Comparison of ENCODE assay signal across 10 cellular contexts in genomic region chr16:56912746-56913703, GRCh38. TPM values are rescaled to one million over a fixed set of nuclear protein-coding genes. Genes with fewer than 3 reads are reported as not detected.
A peak's percentile ranks its signal among the peaks of the same experiment; 100 is the strongest.
DNase-seq lines count a peak whose midpoint lies in the region; ATAC-seq, FAIRE-seq and TF ChIP-seq lines count a peak whose summit lies in the region.
"Had no signal": no experiment of that assay in that cellular context is flagged by ENCODE, and none has a peak within 500 bp of the region (broad histone marks: within the 10 kb centered on the region; RNA-seq: fewer than 3 reads in every experiment).

No MANE protein-coding gene starts in this region.

- ATAC-seq in HepG2 (peak; percentile 48), right lobe of liver (no peak), GM12878 (peak; percentile 5), HG03460 (IDR thresholded peaks at IDR 0.05; ENCODE audit: unreplicated experiment) (no peak), HG02623 (IDR thresholded peaks at IDR 0.05; ENCODE audit: unreplicated experiment) (no peak), HG03342 (IDR thresholded peaks at IDR 0.05; ENCODE audit: unreplicated experiment) (no peak)

- H3K4me2 ChIP-seq in HepG2 (ENCODE audit: low read depth, low read length) (peak overlapping the region; percentile 90), GM12878 (ENCODE audit: control insufficient read depth, insufficient read depth) (peak overlapping the region; percentile 43)

- no peak for TF ChIP-seq POLR2A in HepG2 (IDR thresholded peaks at IDR 0.05; ENCODE audit: insufficient read depth in 1 of 2, low read depth in 2 of 2, low read length in 2 of 2)
- TF ChIP-seq POLR2A in right lobe of liver (IDR thresholded peaks at IDR 0.05), result no peak
- no peak for TF ChIP-seq POLR2A in GM12878 (IDR thresholded peaks at IDR 0.05; ENCODE audit: low read depth, low read length)

- peak overlapping the region; percentile 30 for H2AFZ ChIP-seq in HepG2 (ENCODE audit: low read length)
- no peak overlapping the region for H2AFZ ChIP-seq in GM12878 (ENCODE audit: control insufficient read depth, low read depth, low read length)

- DNase-seq in HepG2 (ENCODE audit: low spot score) (no peak), right lobe of liver (no peak), GM12878 (ENCODE audit: low read depth, low spot score) (no peak), myocyte (ENCODE audit: low read depth) (peak; percentile 71), NCI-H748 treated with DMSO at 0.1 percent for 48 hours (lab: John Stamatoyannopoulos, UW) (no peak)
- DNase-seq: activated CD8-positive, alpha-beta memory T cell treated with anti-CD3 and anti-CD28 coated beads for 24 hours had no signal

- peak overlapping the region; percentile 30 for H3K9ac ChIP-seq in HepG2 (ENCODE audit: insufficient read depth, low read depth, low read length)
- no peak overlapping the region for H3K9ac ChIP-seq in GM12878 (ENCODE audit: control insufficient read depth, insufficient read depth, low read length)

- FAIRE-seq in HepG2 (lab: Jason Lieb, UNC), result peak; percentile 40
- FAIRE-seq in GM12878 (lab: Jason Lieb, UNC), result no peak

- no TSS peak for BruUV-seq in HepG2 (replicated peaks; lab: Mats Ljungman, UMichigan)
- no TSS peak for BruUV-seq in GM12878 (replicated peaks; lab: Mats Ljungman, UMichigan)

- H3K79me2 ChIP-seq in HepG2 (ENCODE audit: insufficient read depth, low read length), result no peaks in the 10 kb centered on the region
- H3K79me2 ChIP-seq in GM12878 (ENCODE audit: control insufficient read depth, insufficient read depth, low read length), result no peaks in the 10 kb centered on the region

- intact Hi-C loops in HepG2 (cut with micrococcal nuclease; ENCODE audit: unreplicated experiment), result no loop called here
- intact Hi-C loops in right lobe of liver (cut with DNase I), result no loop called here
- intact Hi-C loops in GM12878 (cut with micrococcal nuclease; ENCODE audit: unreplicated experiment), result loop anchor here (1.0 kb wide), 1 partner anchor 18 kb away; no protein-coding TSS in a partner anchor

- no peak overlapping the region for H3K27ac ChIP-seq in HepG2 (ENCODE audit: extremely low read length, insufficient read depth, low read length)
- H3K27ac ChIP-seq in right lobe of liver, result no peak overlapping the region
- peak overlapping the region; percentile 34 for H3K27ac ChIP-seq in GM12878 (ENCODE audit: control insufficient read depth, insufficient read depth)

- H4K20me1 ChIP-seq in HepG2 (ENCODE audit: insufficient read depth, low read length) (no peaks in the 10 kb centered on the region), GM12878 (ENCODE audit: control insufficient read depth, insufficient read depth) (no peaks in the 10 kb centered on the region)

- 7% methylated on average over 15 of the region's 18 CpGs for WGBS in HepG2 (ENCODE audit: low lambda C conversion rate)
- WGBS in right lobe of liver (ENCODE audit: insufficient coverage, low coverage, low lambda C conversion rate, missing lambda C conversion rate), result 74% methylated on average over 10 of the region's 18 CpGs
- 67% methylated on average over 18 of the region's 18 CpGs for WGBS in GM12878 (ENCODE audit: insufficient coverage, insufficient replicate concordance, low lambda C conversion rate, missing lambda C conversion rate)

- POLR2A ChIA-PET in HepG2 (lab: Yijun Ruan, JAX) (interaction anchor here (0.6 to 4.3 kb wide), 8 partner anchors 9 to 35 kb away, joined by 3 to 57 read pairs (median 5); partner anchors contain the start of gene HERPUD1), GM12878 (lab: Charles Lee) (interaction anchor here (0.9 to 13.8 kb wide), 6 partner anchors 23 to 131 kb away, joined by 3 to 306 read pairs (median 4); partner anchors contain the start of gene HERPUD1)

- H3K9me3 ChIP-seq in HepG2 (ENCODE audit: low read length) (no peaks in the 10 kb centered on the region), right lobe of liver (no peaks in the 10 kb centered on the region), GM12878 (replicated peaks; ENCODE audit: control insufficient read depth, insufficient read depth, low read length) (no peaks in the 10 kb centered on the region)
- H3K9me3 ChIP-seq: SJSA1 had no signal

- no peaks in the 10 kb centered on the region for H3K36me3 ChIP-seq in HepG2 (replicated peaks in 1 of 2; ENCODE audit: control insufficient read depth in 1 of 2, insufficient read depth in 2 of 2, low read length in 2 of 2)
- H3K36me3 ChIP-seq in right lobe of liver, result no peaks in the 10 kb centered on the region
- H3K36me3 ChIP-seq in GM12878 (ENCODE audit: control insufficient read depth in 2 of 2, insufficient read depth in 2 of 2, low read length in 1 of 2), result no peaks in the 10 kb centered on the region
- H3K36me3 ChIP-seq: SJSA1 had no signal

- SMC1A ChIA-PET in GM12878 (lab: Charles Lee; ENCODE audit: uncharacterized antibody, unreplicated experiment), result interaction anchor here (0.6 to 6.2 kb wide), 11 partner anchors 7 to 50 kb away, joined by 3 to 26 read pairs (median 5); no protein-coding TSS in a partner anchor

- in situ Hi-C loops in HepG2 (cut with HindIII; ENCODE audit: extremely low pct_ligation_motif_present, low pct_unique_long_range_greater_than_20kb), result no loop called here
- in situ Hi-C loops in GM12878 (cut with MboI), result no loop called here

- TF ChIP-seq RAD21 in HepG2 (CRISPR knock-in tag; IDR thresholded peaks at IDR 0.05) (no peak), GM12878 (IDR thresholded peaks at IDR 0.05; ENCODE audit: insufficient read depth, low read depth, low read length) (no peak)

- CTCF ChIA-PET in HepG2 (lab: Yijun Ruan, JAX; ENCODE audit: low intra/inter-chr PET ratio, low total read pairs), result no interaction called here
- CTCF ChIA-PET in GM12878 (lab: Yijun Ruan, JAX), result interaction anchor here (0.7 to 6.2 kb wide), 7 partner anchors 18 to 96 kb away, joined by 3 to 50 read pairs (median 3); partner anchors contain the start of gene SLC12A3

- H3K4me3 ChIP-seq in HepG2 (replicated peaks in 1 of 3; ENCODE audit: insufficient read depth in 1 of 3, low read depth in 2 of 3, low read length in 3 of 3) (peak overlapping the region; percentile 34 to 68 (median 36); a peak in 5 of 6 replicates), right lobe of liver (no peak overlapping the region), GM12878 (no peak overlapping the region)
- H3K4me3 ChIP-seq: SJSA1 had no signal

- H3K27me3 ChIP-seq in HepG2 (ENCODE audit: control insufficient read depth in 1 of 2, insufficient read depth in 2 of 2, low read length in 2 of 2) (peaks cover 0 to 12% of the 10 kb centered on the region in 2 experiments; a peak in 2 of 5 replicates), right lobe of liver (no peaks in the 10 kb centered on the region), GM12878 (replicated peaks in 1 of 2; ENCODE audit: control insufficient read depth in 2 of 2, insufficient read depth in 2 of 2, low read length in 1 of 2) (no peaks in the 10 kb centered on the region)
- H3K27me3 ChIP-seq: SJSA1 had no signal

- no peak for TF ChIP-seq EP300 in HepG2 (IDR thresholded peaks at IDR 0.05; ENCODE audit: low read depth in 2 of 2, low read length in 2 of 2)
- no peak for TF ChIP-seq EP300 in HepG2 (CRISPR knock-in tag; IDR thresholded peaks at IDR 0.05; ENCODE audit: borderline replicate concordance)
- TF ChIP-seq EP300 in GM12878 (IDR thresholded peaks at IDR 0.05; ENCODE audit: borderline replicate concordance in 1 of 2, control insufficient read depth in 1 of 2, low read depth in 2 of 2, low read length in 2 of 2), result no peak; a peak in 1 of 4 replicates

- H3K4me1 ChIP-seq in HepG2 (ENCODE audit: insufficient read depth, low read length), result peaks cover 68% of the 10 kb centered on the region
- H3K4me1 ChIP-seq in right lobe of liver, result peaks cover 0 to 4% (median 0%) of the 10 kb centered on the region in 4 donors
- H3K4me1 ChIP-seq in GM12878 (ENCODE audit: control insufficient read depth, insufficient read depth, low read length), result peaks cover 54% of the 10 kb centered on the region

- RAD21 ChIA-PET in GM12878 (lab: Charles Lee; ENCODE audit: unreplicated experiment), result interaction anchor here (0.9 to 4.8 kb wide), 11 partner anchors 16 to 53 kb away, joined by 3 to 25 read pairs (median 4); partner anchors contain the start of gene HERPUD1

- TF ChIP-seq CTCF in HepG2 (CRISPR knock-in tag; IDR thresholded peaks at IDR 0.05) (no peak), right lobe of liver (IDR thresholded peaks at IDR 0.05) (no peak), GM12878 (IDR thresholded peaks at IDR 0.05 in 2 of 3, conservative IDR thresholded peaks at IDR 0.05 in 1 of 3; ENCODE audit: control insufficient read depth in 2 of 3, extremely low read depth in 1 of 3, insufficient read depth in 1 of 3, low read depth in 3 of 3, low read length in 3 of 3) (no peak)

RNA-seq across cellular contexts. Expression of gene HERPUD1, which starts 18.9 kb away (rescaled TPM):
- total RNA-seq in HepG2 (2016; rRNA removed; fragmentation: Illumina TruSeq; extraction: Trizol) (65.3 and 96.2 TPM in 2 replicates), right lobe of liver (100 to 1,000 TPM; 103 to 185 (median 133) TPM), GM12878 (2014; rRNA removed) (69.9 and 80.4 TPM in 2 replicates), GM12878 (2014; rRNA removed; fragmentation: Illumina TruSeq; extraction: Trizol) (102 and 107 TPM in 2 replicates), GM12878 (2021) (129 and 143 TPM in 2 replicates), myocyte (255 and 327 TPM in 2 replicates)
- total RNA-seq in HepG2 (2016; cell fraction: cytosol; rRNA removed; fragmentation: Illumina TruSeq; extraction: Trizol; ENCODE audit: low read depth), result 30.1 and 30.9 TPM in 2 replicates
- 63.9 and 93.3 TPM in 2 replicates for total RNA-seq in HepG2 (2016; cell fraction: insoluble cytoplasmic fraction; rRNA removed; fragmentation: Illumina TruSeq; extraction: Trizol)
- 64.8 and 86.4 TPM in 2 replicates for total RNA-seq in HepG2 (2016; cell fraction: membrane; rRNA removed; fragmentation: Illumina TruSeq; extraction: Trizol)
- total RNA-seq in HepG2 (2016; cell fraction: nucleus; rRNA removed; fragmentation: Illumina TruSeq; extraction: Trizol), result 133 and 155 TPM in 2 replicates
- polyA plus RNA-seq in HepG2 (2011; rRNA removed) (311 and 323 TPM in 2 replicates), GM12878 (2011; rRNA removed) (119 and 178 TPM in 2 replicates), GM12878 (2014; fragmentation: Illumina TruSeq; extraction: Trizol) (138 and 149 TPM in 2 replicates), GM12878 (2014; fragmentation: Nextera tagmentation; extraction: Ambion mirVana) (10 to 100 TPM; 32.6 to 68.1 TPM), GM12878 (2014; rRNA removed) (99.0 and 129 TPM in 2 replicates), GM12878 (2016; fragmentation: Nextera tagmentation; extraction: Ambion mirVana) (100 to 1,000 TPM; 204 to 212 TPM)
- 179 and 230 TPM in 2 replicates for polyA plus RNA-seq in HepG2 (2011; cell fraction: cytosol; rRNA removed)
- 192 and 208 TPM in 2 replicates for polyA plus RNA-seq in HepG2 (2011; cell fraction: nucleus; rRNA removed)
- polyA plus RNA-seq in HepG2 (2012), result 165 and 190 TPM in 2 replicates
- 33.0 and 44.6 TPM in 2 replicates for polyA plus RNA-seq in HepG2 (2016; cell fraction: cytosol; fragmentation: Illumina TruSeq; extraction: Trizol; ENCODE audit: low read depth)
- 80.1 and 93.2 TPM in 2 replicates for polyA plus RNA-seq in HepG2 (2016; cell fraction: insoluble cytoplasmic fraction; fragmentation: Illumina TruSeq; extraction: Trizol; ENCODE audit: low read depth)
- 58.1 and 78.2 TPM in 2 replicates for polyA plus RNA-seq in HepG2 (2016; cell fraction: membrane; fragmentation: Illumina TruSeq; extraction: Trizol; ENCODE audit: low read depth)
- 216 and 231 TPM in 2 replicates for polyA plus RNA-seq in HepG2 (2016; cell fraction: nucleus; fragmentation: Illumina TruSeq; extraction: Trizol; ENCODE audit: insufficient read depth, low read depth)
- polyA minus RNA-seq in HepG2 (2011; rRNA and poly(A)+ RNA removed; ENCODE audit: low replicate concordance), result 206 and 472 TPM in 2 replicates
- 126 and 139 TPM in 2 replicates for polyA minus RNA-seq in HepG2 (2011; cell fraction: cytosol; rRNA and poly(A)+ RNA removed)
- polyA minus RNA-seq in HepG2 (2011; cell fraction: nucleus; rRNA and poly(A)+ RNA removed), result 287 and 365 TPM in 2 replicates
- 346 and 347 TPM in 2 replicates for total RNA-seq in GM12878 (2013; cell fraction: nucleolus; rRNA removed)
- 132 TPM for polyA plus RNA-seq in GM12878 (2011; ENCODE audit: low read depth)
- polyA plus RNA-seq in GM12878 (2011; cell fraction: cytosol; rRNA removed), result 111 and 123 TPM in 2 replicates
- polyA plus RNA-seq in GM12878 (2011; cell fraction: nucleus; rRNA removed), result 83.2 and 124 TPM in 2 replicates
- 141 and 168 TPM in 2 replicates for polyA plus RNA-seq in GM12878 (2012)
- polyA minus RNA-seq in GM12878 (2011; rRNA and poly(A)+ RNA removed), result 110 and 134 TPM in 2 replicates
- polyA minus RNA-seq in GM12878 (2011; cell fraction: cytosol; rRNA and poly(A)+ RNA removed), result 46.4 and 58.4 TPM in 2 replicates
- 93.1 and 103 TPM in 2 replicates for polyA minus RNA-seq in GM12878 (2011; cell fraction: nucleus; rRNA and poly(A)+ RNA removed)
- polyA plus RNA-seq in myocyte (2012), result 339 TPM

RNA-seq across cellular contexts. Expression of gene SLC12A3, which starts 48.0 kb away (rescaled TPM):
- total RNA-seq in HepG2 (2016; rRNA removed; fragmentation: Illumina TruSeq; extraction: Trizol) (not detected in 2 replicates), right lobe of liver (not detected), GM12878 (2014; rRNA removed) (3.4 and 4.0 TPM in 2 replicates), GM12878 (2014; rRNA removed; fragmentation: Illumina TruSeq; extraction: Trizol) (2.8 and 3.5 TPM in 2 replicates), GM12878 (2021) (4.8 and 5.2 TPM in 2 replicates), myocyte (0.16 TPM in 1 of 2 replicates, not detected in the other)
- total RNA-seq in HepG2 (2016; cell fraction: cytosol; rRNA removed; fragmentation: Illumina TruSeq; extraction: Trizol; ENCODE audit: low read depth), result 0.35 TPM in 1 of 2 replicates, not detected in the other
- total RNA-seq in HepG2 (2016; cell fraction: insoluble cytoplasmic fraction; rRNA removed; fragmentation: Illumina TruSeq; extraction: Trizol), result not detected in 2 replicates
- total RNA-seq in HepG2 (2016; cell fraction: membrane; rRNA removed; fragmentation: Illumina TruSeq; extraction: Trizol), result 0.07 and 0.40 TPM in 2 replicates
- total RNA-seq in HepG2 (2016; cell fraction: nucleus; rRNA removed; fragmentation: Illumina TruSeq; extraction: Trizol), result not detected in 2 replicates
- polyA plus RNA-seq in HepG2 (2011; rRNA removed) (5.1 and 6.2 TPM in 2 replicates), GM12878 (2011; rRNA removed) (0.05 and 0.16 TPM in 2 replicates), GM12878 (2014; fragmentation: Illumina TruSeq; extraction: Trizol) (4.9 and 5.9 TPM in 2 replicates), GM12878 (2014; fragmentation: Nextera tagmentation; extraction: Ambion mirVana) (1 to 10 TPM in 1 of 2 experiments, under 1 TPM in 1; 0.95 to 1.0 TPM), GM12878 (2014; rRNA removed) (5.1 and 6.3 TPM in 2 replicates), GM12878 (2016; fragmentation: Nextera tagmentation; extraction: Ambion mirVana) (1 to 10 TPM; 2.8 TPM)
- polyA plus RNA-seq in HepG2 (2011; cell fraction: cytosol; rRNA removed), result 1.6 and 1.7 TPM in 2 replicates
- polyA plus RNA-seq in HepG2 (2011; cell fraction: nucleus; rRNA removed), result 21.0 and 30.1 TPM in 2 replicates
- polyA plus RNA-seq in HepG2 (2012), result 1.9 and 3.9 TPM in 2 replicates
- not detected in 2 replicates for polyA plus RNA-seq in HepG2 (2016; cell fraction: cytosol; fragmentation: Illumina TruSeq; extraction: Trizol; ENCODE audit: low read depth)
- polyA plus RNA-seq in HepG2 (2016; cell fraction: insoluble cytoplasmic fraction; fragmentation: Illumina TruSeq; extraction: Trizol; ENCODE audit: low read depth), result not detected in 2 replicates
- not detected in 2 replicates for polyA plus RNA-seq in HepG2 (2016; cell fraction: membrane; fragmentation: Illumina TruSeq; extraction: Trizol; ENCODE audit: low read depth)
- polyA plus RNA-seq in HepG2 (2016; cell fraction: nucleus; fragmentation: Illumina TruSeq; extraction: Trizol; ENCODE audit: insufficient read depth, low read depth), result not detected in 2 replicates
- polyA minus RNA-seq in HepG2 (2011; rRNA and poly(A)+ RNA removed; ENCODE audit: low replicate concordance), result 8.9 and 232 TPM in 2 replicates
- polyA minus RNA-seq in HepG2 (2011; cell fraction: cytosol; rRNA and poly(A)+ RNA removed), result 2.2 and 2.3 TPM in 2 replicates
- 7.0 and 7.5 TPM in 2 replicates for polyA minus RNA-seq in HepG2 (2011; cell fraction: nucleus; rRNA and poly(A)+ RNA removed)
- 0.98 and 2.1 TPM in 2 replicates for total RNA-seq in GM12878 (2013; cell fraction: nucleolus; rRNA removed)
- 0.21 TPM for polyA plus RNA-seq in GM12878 (2011; ENCODE audit: low read depth)
- polyA plus RNA-seq in GM12878 (2011; cell fraction: cytosol; rRNA removed), result 0.10 and 0.16 TPM in 2 replicates
- 0.13 and 0.35 TPM in 2 replicates for polyA plus RNA-seq in GM12878 (2011; cell fraction: nucleus; rRNA removed)
- 0.38 and 0.55 TPM in 2 replicates for polyA plus RNA-seq in GM12878 (2012)
- polyA minus RNA-seq in GM12878 (2011; rRNA and poly(A)+ RNA removed), result 0.21 and 0.22 TPM in 2 replicates
- polyA minus RNA-seq in GM12878 (2011; cell fraction: cytosol; rRNA and poly(A)+ RNA removed), result 1.0 and 2.3 TPM in 2 replicates
- polyA minus RNA-seq in GM12878 (2011; cell fraction: nucleus; rRNA and poly(A)+ RNA removed), result 0.29 TPM in 1 of 2 replicates, not detected in the other
- polyA plus RNA-seq in myocyte (2012), result 0.06 TPM
- total RNA-seq: SJSA1 had no signal

RNA-seq across cellular contexts. Expression of gene CETP, which starts 48.7 kb away (rescaled TPM):
- total RNA-seq in HepG2 (2016; rRNA removed; fragmentation: Illumina TruSeq; extraction: Trizol) (0.31 TPM in 1 of 2 replicates, not detected in the other), right lobe of liver (10 to 100 TPM in 1 of 6 experiments, 1 to 10 TPM in 4, under 1 TPM in 1; 0.62 to 11.8 (median 4.7) TPM), GM12878 (2014; rRNA removed) (1.9 and 2.3 TPM in 2 replicates), GM12878 (2014; rRNA removed; fragmentation: Illumina TruSeq; extraction: Trizol) (1.2 and 1.3 TPM in 2 replicates), GM12878 (2021) (0.77 and 1.4 TPM in 2 replicates), myocyte (0.10 TPM in 1 of 2 replicates, not detected in the other)
- not detected in 2 replicates for total RNA-seq in HepG2 (2016; cell fraction: cytosol; rRNA removed; fragmentation: Illumina TruSeq; extraction: Trizol; ENCODE audit: low read depth)
- 0.17 TPM in 1 of 2 replicates, not detected in the other for total RNA-seq in HepG2 (2016; cell fraction: insoluble cytoplasmic fraction; rRNA removed; fragmentation: Illumina TruSeq; extraction: Trizol)
- total RNA-seq in HepG2 (2016; cell fraction: membrane; rRNA removed; fragmentation: Illumina TruSeq; extraction: Trizol), result 0.14 and 0.25 TPM in 2 replicates
- total RNA-seq in HepG2 (2016; cell fraction: nucleus; rRNA removed; fragmentation: Illumina TruSeq; extraction: Trizol), result 0.28 TPM in 2 replicates
- polyA plus RNA-seq in HepG2 (2011; rRNA removed) (9.8 and 15.7 TPM in 2 replicates), GM12878 (2011; rRNA removed) (4.5 and 6.4 TPM in 2 replicates), GM12878 (2014; fragmentation: Illumina TruSeq; extraction: Trizol) (0.90 and 1.2 TPM in 2 replicates), GM12878 (2014; fragmentation: Nextera tagmentation; extraction: Ambion mirVana) (1 to 10 TPM; 2.4 to 2.9 TPM), GM12878 (2014; rRNA removed) (1.4 and 1.5 TPM in 2 replicates), GM12878 (2016; fragmentation: Nextera tagmentation; extraction: Ambion mirVana) (1 to 10 TPM; 2.3 to 2.9 TPM)
- polyA plus RNA-seq in HepG2 (2011; cell fraction: cytosol; rRNA removed), result 7.5 and 11.8 TPM in 2 replicates
- 8.6 and 9.0 TPM in 2 replicates for polyA plus RNA-seq in HepG2 (2011; cell fraction: nucleus; rRNA removed)
- 1.5 and 3.1 TPM in 2 replicates for polyA plus RNA-seq in HepG2 (2012)
- polyA plus RNA-seq in HepG2 (2016; cell fraction: cytosol; fragmentation: Illumina TruSeq; extraction: Trizol; ENCODE audit: low read depth), result 0.25 and 0.33 TPM in 2 replicates
- 0.32 and 0.36 TPM in 2 replicates for polyA plus RNA-seq in HepG2 (2016; cell fraction: insoluble cytoplasmic fraction; fragmentation: Illumina TruSeq; extraction: Trizol; ENCODE audit: low read depth)
- 0.11 and 0.17 TPM in 2 replicates for polyA plus RNA-seq in HepG2 (2016; cell fraction: membrane; fragmentation: Illumina TruSeq; extraction: Trizol; ENCODE audit: low read depth)
- 0.56 and 0.62 TPM in 2 replicates for polyA plus RNA-seq in HepG2 (2016; cell fraction: nucleus; fragmentation: Illumina TruSeq; extraction: Trizol; ENCODE audit: insufficient read depth, low read depth)
- polyA minus RNA-seq in HepG2 (2011; rRNA and poly(A)+ RNA removed; ENCODE audit: low replicate concordance), result 0.07 and 7.1 TPM in 2 replicates
- 2.1 and 4.2 TPM in 2 replicates for polyA minus RNA-seq in HepG2 (2011; cell fraction: cytosol; rRNA and poly(A)+ RNA removed)
- 1.5 and 2.5 TPM in 2 replicates for polyA minus RNA-seq in HepG2 (2011; cell fraction: nucleus; rRNA and poly(A)+ RNA removed)
- total RNA-seq in GM12878 (2013; cell fraction: nucleolus; rRNA removed), result 2.0 and 2.9 TPM in 2 replicates
- polyA plus RNA-seq in GM12878 (2011; ENCODE audit: low read depth), result 0.92 TPM
- 4.8 and 5.3 TPM in 2 replicates for polyA plus RNA-seq in GM12878 (2011; cell fraction: cytosol; rRNA removed)
- 2.6 and 3.7 TPM in 2 replicates for polyA plus RNA-seq in GM12878 (2011; cell fraction: nucleus; rRNA removed)
- 1.2 and 2.1 TPM in 2 replicates for polyA plus RNA-seq in GM12878 (2012)
- 3.1 and 3.4 TPM in 2 replicates for polyA minus RNA-seq in GM12878 (2011; rRNA and poly(A)+ RNA removed)
- 0.94 and 1.3 TPM in 2 replicates for polyA minus RNA-seq in GM12878 (2011; cell fraction: cytosol; rRNA and poly(A)+ RNA removed)
- polyA minus RNA-seq in GM12878 (2011; cell fraction: nucleus; rRNA and poly(A)+ RNA removed), result 0.85 and 0.96 TPM in 2 replicates
- 0.19 TPM for polyA plus RNA-seq in myocyte (2012)

Comparison
In these comparisons a context has a peak if more than half of its experiments do, and no peak if none do; other contexts are left out.
1. ATAC-seq: peak in HepG2 (single experiment) and GM12878 (single experiment); none in right lobe of liver (0 of 4), HG03460 (single experiment), HG02623 (single experiment) and HG03342 (single experiment).
2. H3K4me3 ChIP-seq: peak in HepG2 (3 of 3); none in right lobe of liver (0 of 3) and GM12878 (single experiment).
3. Of the 75 proteins assayed by ChIP-seq in both HepG2 and GM12878: peak only in HepG2: MAX and ZNF687; only in GM12878: none; in both: EED; in neither: 71; mixed calls (peak in some experiments, not most) for 1.